In genomic region chr16:2527784-2528100, GRCh38 we compare ENCODE assay signal across 1 cellular context.
TF ChIP-seq lines count a peak whose summit lies in the region.

No MANE protein-coding gene starts in this region.

TF ChIP-seq in HepG2, 621 proteins besides CTCF, POLR2A, EP300 and RAD21:
- peak; percentile 22 for TF ChIP-seq AGO2 (optimal IDR thresholded peaks at IDR 0.05; ENCODE audit: low read depth, low read length)
- peak; percentile 57 for TF ChIP-seq RBFOX2 (IDR thresholded peaks at IDR 0.05; ENCODE audit: low read depth, low read length)
- no peak for TF ChIP-seq ZNF597 (CRISPR knock-in tag; IDR thresholded peaks at IDR 0.05)
